In genomic region chr5:174693697-174694400, GRCh38 we compare ENCODE assay signal across 22 cellular contexts. TPM values are rescaled to one million over a fixed set of nuclear protein-coding genes. Genes with fewer than 3 reads are reported as not detected.
DNase-seq lines count a peak whose midpoint lies in the region; ATAC-seq and TF ChIP-seq lines count a peak whose summit lies in the region.
"Had no signal": no experiment of that assay in that cellular context is flagged by ENCODE, and none has a peak within 500 bp of the region (broad histone marks: within the 10 kb centered on the region; RNA-seq: fewer than 3 reads in every experiment).

No MANE protein-coding gene starts in this region.

- ATAC-seq in left lung (peak; percentile 66), GM18867 (IDR thresholded peaks at IDR 0.05; ENCODE audit: unreplicated experiment) (no peak), gastrocnemius medialis (no peak)
- ATAC-seq: natural killer cell had no signal

- 13 to 25% (median 22%) methylated on average over 13 of the region's 13 CpGs for WGBS in stomach, 5 donors

- peaks cover 0 to 3% of the 10 kb centered on the region in 2 donors for H3K27me3 ChIP-seq in Peyer's patch
- peaks cover 33 to 89% of the 10 kb centered on the region in 2 donors for H3K27me3 ChIP-seq in left lung
- H3K27me3 ChIP-seq in stomach = peaks cover 4 to 87% (median 54%) of the 10 kb centered on the region in 3 donors
- H3K27me3 ChIP-seq in gastrocnemius medialis = peaks cover 15 to 45% (median 39%) of the 10 kb centered on the region in 3 donors
- H3K27me3 ChIP-seq: ascending aorta had no signal

- peak; percentile 1 for DNase-seq in NCI-H1105 (lab: John Stamatoyannopoulos, UW)
- DNase-seq in NCI-H1105 treated with DMSO at 0.1 percent for 48 hours (lab: John Stamatoyannopoulos, UW) = no peak
- peak in 2 of 3 donors; percentile 54 to 65 for DNase-seq in Peyer's patch
- DNase-seq in left lung = no peak
- peak; percentile 81 for DNase-seq in stomach
- DNase-seq in immature natural killer cell = no peak
- DNase-seq in gastrocnemius medialis = no peak
- DNase-seq: activated CD4-positive, alpha-beta T cell treated with anti-CD3 and anti-CD28 coated beads for 48 hours; activated CD8-positive, alpha-beta memory T cell treated with anti-CD3 and anti-CD28 coated beads, Interleukin-2, amount 50 U/mL, for 48 hours; activated naive CD4-positive, alpha-beta T cell; HCEC 1CT; Karpas-422; natural killer cell; NCI-H1417; stimulated activated naive CD4-positive, alpha-beta T cell had no signal

- intact Hi-C loops in left lung (cut with DNase I) (no loop called here), stomach (cut with DNase I; ENCODE audit: low total_unique reads) (no loop called here), gastrocnemius medialis (cut with DNase I; ENCODE audit: low total_unique reads) (no loop called here)

- no peak overlapping the region for H3K4me3 ChIP-seq in Peyer's patch
- H3K4me3 ChIP-seq in left lung = no peak overlapping the region
- H3K4me3 ChIP-seq in stomach = no peak overlapping the region
- no peak overlapping the region for H3K4me3 ChIP-seq in gastrocnemius medialis
- H3K4me3 ChIP-seq: ascending aorta, BLaER1, SJSA1 had no signal

- no peak for TF ChIP-seq EP300 in stomach (IDR thresholded peaks at IDR 0.05)

- H3K9me3 Mint-ChIP-seq in immature natural killer cell = peaks cover 0 to 4% (median 0%) of the 10 kb centered on the region in 6 donors
- H3K9me3 Mint-ChIP-seq: natural killer cell; T-helper 2 cell treated with Interferon-gamma antibody and Interleukin-4, amounts not matched to agents 5 μg/mL and 100 μg/mL, for 36 hours had no signal

- H3K27me3 Mint-ChIP-seq in immature natural killer cell (ENCODE audit: low read depth in 3 of 3) = peaks cover 1 to 15% (median 14%) of the 10 kb centered on the region in 3 donors

- no peak overlapping the region for H3K4me3 Mint-ChIP-seq in immature natural killer cell
- H3K4me3 Mint-ChIP-seq: natural killer cell; T-helper 2 cell treated with Interferon-gamma antibody and Interleukin-4, amounts not matched to agents 5 μg/mL and 100 μg/mL, for 36 hours had no signal

- TF ChIP-seq POLR2A in Peyer's patch (IDR thresholded peaks at IDR 0.05) = no peak
- no peak for TF ChIP-seq POLR2A in stomach (IDR thresholded peaks at IDR 0.05)
- TF ChIP-seq POLR2A in gastrocnemius medialis (IDR thresholded peaks at IDR 0.05) = no peak

- H3K4me1 Mint-ChIP-seq in immature natural killer cell = peaks cover 0 to 5% of the 10 kb centered on the region in 2 donors

- H3K36me3 Mint-ChIP-seq in immature natural killer cell = no peaks in the 10 kb centered on the region
- H3K36me3 Mint-ChIP-seq: natural killer cell had no signal

- TF ChIP-seq CTCF in Peyer's patch (IDR thresholded peaks at IDR 0.05) = no peak
- no peak for TF ChIP-seq CTCF in left lung (IDR thresholded peaks at IDR 0.05)
- no peak for TF ChIP-seq CTCF in stomach (IDR thresholded peaks at IDR 0.05)
- TF ChIP-seq CTCF in gastrocnemius medialis (IDR thresholded peaks at IDR 0.05 in 4 of 5, conservative IDR thresholded peaks at IDR 0.05 in 1 of 5) = no peak

- no peak overlapping the region for H3K27ac Mint-ChIP-seq in immature natural killer cell
- H3K27ac Mint-ChIP-seq: natural killer cell; T-helper 2 cell treated with Interferon-gamma antibody and Interleukin-4, amounts not matched to agents 5 μg/mL and 100 μg/mL, for 36 hours had no signal

- in situ Hi-C loops in gastrocnemius medialis (cut with MboI; ENCODE audit: low sequenced_read_pairs in 4 of 4) = no loop called here

- peaks cover 0 to 22% (median 0%) of the 10 kb centered on the region in 4 donors for H3K4me1 ChIP-seq in Peyer's patch
- H3K4me1 ChIP-seq in left lung = no peaks in the 10 kb centered on the region
- peaks cover 0 to 24% (median 8%) of the 10 kb centered on the region in 4 donors for H3K4me1 ChIP-seq in stomach
- H3K4me1 ChIP-seq in gastrocnemius medialis = no peaks in the 10 kb centered on the region
- H3K4me1 ChIP-seq: BLaER1, SJSA1 had no signal

- H3K27ac ChIP-seq in Peyer's patch (no peak overlapping the region), left lung (no peak overlapping the region), stomach (no peak overlapping the region), gastrocnemius medialis (no peak overlapping the region)
- H3K27ac ChIP-seq: ascending aorta, BLaER1, SJSA1 had no signal

- H3K9me3 ChIP-seq in Peyer's patch = no peaks in the 10 kb centered on the region
- H3K9me3 ChIP-seq in left lung = no peaks in the 10 kb centered on the region
- no peaks in the 10 kb centered on the region for H3K9me3 ChIP-seq in stomach
- no peaks in the 10 kb centered on the region for H3K9me3 ChIP-seq in gastrocnemius medialis
- H3K9me3 ChIP-seq: ascending aorta, BLaER1, SJSA1 had no signal

- H3K36me3 ChIP-seq in Peyer's patch (no peaks in the 10 kb centered on the region), left lung (no peaks in the 10 kb centered on the region), stomach (no peaks in the 10 kb centered on the region), gastrocnemius medialis (no peaks in the 10 kb centered on the region)
- H3K36me3 ChIP-seq: ascending aorta, BLaER1, SJSA1 had no signal

RNA-seq across cellular contexts. Expression of gene MSX2, which starts 30.5 kb away (rescaled TPM):
- 1 to 10 TPM in 3 of 4 donors, not detected in 1; 1.6 to 2.7 (median 2.1) TPM for total RNA-seq in Peyer's patch
- 1 to 10 TPM; 1.4 to 2.0 TPM for total RNA-seq in left lung
- 1 to 10 TPM in 2 of 5 donors, under 1 TPM in 1, not detected in 2; 0.18 to 6.5 (median 4.0) TPM for total RNA-seq in stomach
- 1 to 10 TPM; 1.0 to 1.5 (median 1.3) TPM for polyA plus RNA-seq in stomach
- polyA plus RNA-seq in immature natural killer cell = not detected
- total RNA-seq in gastrocnemius medialis = 1 to 10 TPM in 2 of 4 donors, under 1 TPM in 2; 0.95 to 2.1 (median 1.1) TPM
- total RNA-seq: ascending aorta, endothelial cell of umbilical vein, lung microvascular endothelial cell had no signal
- polyA plus RNA-seq: endothelial cell of umbilical vein had no signal

Comparison
In these comparisons a context has a peak if more than half of its experiments do, and no peak if none do; other contexts are left out.
1. DNase-seq: peak in NCI-H1105 (single experiment), Peyer's patch (2 of 3) and stomach (single experiment); none in NCI-H1105 treated with DMSO at 0.1 percent for 48 hours (single experiment), left lung (0 of 2), immature natural killer cell (0 of 3) and gastrocnemius medialis (0 of 2).